1 cellular context compared by ENCODE assay signal in genomic region chr16:57782607-57783055, GRCh38.
TF ChIP-seq lines count a peak whose summit lies in the region.
"Not testable (repeated sequence)": the region's sequence is repeated elsewhere in the genome, so short reads cannot be mapped to it uniquely, and the experiment has no call there.

No MANE protein-coding gene starts in this region.

TF ChIP-seq in HepG2, 621 proteins besides CTCF, POLR2A, EP300 and RAD21 (continued from another document and continues in another):
- peak; percentile 46; the same call in 1 of the 2 replicates for TF ChIP-seq TFAP4 (IDR thresholded peaks at IDR 0.05; ENCODE audit: borderline replicate concordance, low read depth)
- peak; percentile 52 for TF ChIP-seq DMAP1 (CRISPR knock-in tag; IDR thresholded peaks at IDR 0.05)
- peak; percentile 69; the same call in 1 of the 2 replicates for TF ChIP-seq KMT2A (CRISPR knock-in tag; IDR thresholded peaks at IDR 0.05)
- peak; percentile 64; the same call in 1 of the 2 replicates for TF ChIP-seq FOXK2 (IDR thresholded peaks at IDR 0.05)
- 0 out of 2 replicates have a peak, but pooled peaks have one; percentile 62 for TF ChIP-seq BRCA1 (CRISPR knock-in tag; IDR thresholded peaks at IDR 0.05)
- 0 out of 2 replicates have a peak, but pooled peaks have one; percentile 57 for TF ChIP-seq ZFP90 (CRISPR knock-in tag; IDR thresholded peaks at IDR 0.05; ENCODE audit: borderline replicate concordance)
- peak; percentile 81 for TF ChIP-seq AHDC1 (CRISPR knock-in tag; IDR thresholded peaks at IDR 0.05; ENCODE audit: borderline replicate concordance)
- TF ChIP-seq ZBTB34 (CRISPR knock-in tag; IDR thresholded peaks at IDR 0.05) = peak; percentile 78
- TF ChIP-seq MIER3 (CRISPR knock-in tag; IDR thresholded peaks at IDR 0.05; ENCODE audit: borderline replicate concordance) = peak; percentile 78; the same call in 1 of the 2 replicates
- peak; percentile 89 for TF ChIP-seq ATF2 (CRISPR knock-in tag; IDR thresholded peaks at IDR 0.05)
- TF ChIP-seq CREM (IDR thresholded peaks at IDR 0.05) = peak; percentile 67; the same call in 1 of the 2 replicates
- TF ChIP-seq CREM (CRISPR knock-in tag; IDR thresholded peaks at IDR 0.05); FOXP1 (IDR thresholded peaks at IDR 0.05): not testable (repeated sequence)
- peak; percentile 59; the same call in 1 of the 2 replicates for TF ChIP-seq ZNF878 (CRISPR knock-in tag; IDR thresholded peaks at IDR 0.05)
- TF ChIP-seq ZNF713 (CRISPR knock-in tag; IDR thresholded peaks at IDR 0.05) = 0 out of 2 replicates have a peak, but pooled peaks have one; percentile 43
- TF ChIP-seq ZNF709 (CRISPR knock-in tag; IDR thresholded peaks at IDR 0.05) = peak; percentile 14; the same call in 1 of the 2 replicates
- peak; percentile 76 for TF ChIP-seq ZEB1 (IDR thresholded peaks at IDR 0.05; ENCODE audit: insufficient replicate concordance, low read depth)
- TF ChIP-seq CBX5 (CRISPR knock-in tag; IDR thresholded peaks at IDR 0.05; ENCODE audit: borderline replicate concordance) = peak; percentile 83; the same call in 1 of the 2 replicates
- peak in 1 of 2 experiments; percentile 65; a peak in 1 of 4 replicates for TF ChIP-seq HMGXB4 (CRISPR knock-in tag; IDR thresholded peaks at IDR 0.05; ENCODE audit: borderline replicate concordance in 1 of 2, low read depth in 1 of 2)
- peak; percentile 73; the same call in 1 of the 2 replicates for TF ChIP-seq RXRA (CRISPR knock-in tag; IDR thresholded peaks at IDR 0.05)
- peak; percentile 62; the same call in 1 of the 2 replicates for TF ChIP-seq ZBTB4 (CRISPR knock-in tag; IDR thresholded peaks at IDR 0.05; ENCODE audit: borderline replicate concordance)
- peak; percentile 40; the same call in 1 of the 2 replicates for TF ChIP-seq GABPB1 (CRISPR knock-in tag; IDR thresholded peaks at IDR 0.05)
- TF ChIP-seq RFXANK (CRISPR knock-in tag; IDR thresholded peaks at IDR 0.05) = 0 out of 2 replicates have a peak, but pooled peaks have one; percentile 68
- peak; percentile 85 for TF ChIP-seq FOXP1 (CRISPR knock-in tag; IDR thresholded peaks at IDR 0.05)
- TF ChIP-seq GATAD1 (CRISPR knock-in tag; IDR thresholded peaks at IDR 0.05) = peak; percentile 74
- peak; percentile 33; the same call in 1 of the 2 replicates for TF ChIP-seq ZNF232 (CRISPR knock-in tag; IDR thresholded peaks at IDR 0.05; ENCODE audit: borderline replicate concordance)
- 0 out of 2 replicates have a peak, but pooled peaks have one; percentile 65 for TF ChIP-seq ZNF17 (CRISPR knock-in tag; IDR thresholded peaks at IDR 0.05)
- TF ChIP-seq MLX (CRISPR knock-in tag; IDR thresholded peaks at IDR 0.05) = peak; percentile 55; the same call in 1 of the 2 replicates
- peak; percentile 99 for TF ChIP-seq ONECUT2 (CRISPR knock-in tag; IDR thresholded peaks at IDR 0.05)
- TF ChIP-seq CEBPG (CRISPR knock-in tag; IDR thresholded peaks at IDR 0.05) = peak; percentile 98
- peak; percentile 41; the same call in 1 of the 2 replicates for TF ChIP-seq MIER2 (CRISPR knock-in tag; IDR thresholded peaks at IDR 0.05)
- 0 out of 2 replicates have a peak, but pooled peaks have one; percentile 51 for TF ChIP-seq E2F1 (CRISPR knock-in tag; IDR thresholded peaks at IDR 0.05)
- TF ChIP-seq HMG20B (CRISPR knock-in tag; conservative IDR thresholded peaks at IDR 0.05) = peak; percentile 81
- TF ChIP-seq HIVEP1 (CRISPR knock-in tag; IDR thresholded peaks at IDR 0.05) = peak; percentile 68; the same call in 1 of the 2 replicates
- peak; percentile 92 for TF ChIP-seq NCOA2 (CRISPR knock-in tag; IDR thresholded peaks at IDR 0.05)
- TF ChIP-seq RFXAP (CRISPR knock-in tag; IDR thresholded peaks at IDR 0.05; ENCODE audit: borderline replicate concordance) = peak; percentile 82
- peak; percentile 34; the same call in 1 of the 2 replicates for TF ChIP-seq ETV5 (CRISPR knock-in tag; IDR thresholded peaks at IDR 0.05; ENCODE audit: borderline replicate concordance)
- TF ChIP-seq ADNP (CRISPR knock-in tag; IDR thresholded peaks at IDR 0.05) = 0 out of 2 replicates have a peak, but pooled peaks have one; percentile 32
- peak; percentile 80 for TF ChIP-seq ZNF574 (CRISPR knock-in tag; IDR thresholded peaks at IDR 0.05)
- TF ChIP-seq MTA1 (CRISPR knock-in tag; IDR thresholded peaks at IDR 0.05; ENCODE audit: borderline replicate concordance) = peak; percentile 51; the same call in 1 of the 2 replicates
- TF ChIP-seq ZNF205 (CRISPR knock-in tag; IDR thresholded peaks at IDR 0.05) = peak; percentile 68; the same call in 1 of the 2 replicates
- peak; percentile 84 for TF ChIP-seq KAT8 (CRISPR knock-in tag; IDR thresholded peaks at IDR 0.05)
- TF ChIP-seq ZNF614 (CRISPR knock-in tag; IDR thresholded peaks at IDR 0.05; ENCODE audit: borderline replicate concordance) = peak; percentile 89
